Comparison of ENCODE assay signal across 12 cellular contexts in the genomic region with DNA sequence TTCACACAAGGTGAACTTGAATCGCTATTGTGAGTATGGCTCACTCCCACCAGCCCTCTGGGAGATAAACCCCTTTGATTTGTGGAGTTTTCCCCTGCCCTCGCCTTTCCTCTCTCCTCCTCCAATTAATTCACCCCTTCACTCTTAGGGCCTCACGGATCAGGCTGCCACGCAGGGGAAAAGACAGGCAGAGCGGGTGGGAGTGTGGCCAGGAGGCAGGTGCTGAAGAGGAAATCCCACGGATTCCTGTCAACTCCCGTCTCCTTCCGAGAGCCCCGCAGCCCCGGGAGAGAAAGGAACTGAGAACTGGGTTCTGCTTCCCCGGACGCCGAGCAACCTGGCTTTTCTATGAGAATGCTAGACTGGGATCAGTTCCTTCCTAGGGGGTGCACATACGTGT.
DNase-seq lines count a peak whose midpoint lies in the region; ATAC-seq and TF ChIP-seq lines count a peak whose summit lies in the region.
"Had no signal": no experiment of that assay in that cellular context is flagged by ENCODE, and none has a peak within 500 bp of the region (broad histone marks: within the 10 kb centered on the region; RNA-seq: fewer than 3 reads in every experiment).

No MANE protein-coding gene starts in this region.

- H3K9me3 ChIP-seq in RWPE2 (ENCODE audit: severe bottlenecking): no peaks in the 10 kb centered on the region
- no peaks in the 10 kb centered on the region for H3K9me3 ChIP-seq in CD4-positive, alpha-beta T cell (ENCODE audit: control insufficient read depth, low read length)
- no peaks in the 10 kb centered on the region for H3K9me3 ChIP-seq in Karpas-422 (ENCODE audit: low read length)

- H3K27ac ChIP-seq in RWPE2 (ENCODE audit: poor library complexity, severe bottlenecking) (no peak overlapping the region), rectal smooth muscle tissue (ENCODE audit: low read depth, low read length) (no peak overlapping the region), Karpas-422 (ENCODE audit: low read length) (no peak overlapping the region)
- H3K27ac ChIP-seq in CD4-positive, alpha-beta T cell (ENCODE audit: low read depth, low read length): no peak overlapping the region

- H3K4me1 Mint-ChIP-seq in glutamatergic neuron (ENCODE audit: low read depth, unreplicated experiment): peaks cover 4% of the 10 kb centered on the region
- no peaks in the 10 kb centered on the region for H3K4me1 Mint-ChIP-seq in CD4-positive, alpha-beta T cell (ENCODE audit: low read depth)
- H3K4me1 Mint-ChIP-seq: stimulated activated naive B cell treated with anti-CD40 and anti-IgM and Interleukin-4, amounts not matched to agents 10 μg/mL and 1 μg/mL and 100 μg/mL, for 72 hours had no signal

- no peaks in the 10 kb centered on the region for H3K9me3 Mint-ChIP-seq in glutamatergic neuron (ENCODE audit: unreplicated experiment)
- H3K9me3 Mint-ChIP-seq in CD4-positive, alpha-beta T cell: no peaks in the 10 kb centered on the region
- H3K9me3 Mint-ChIP-seq: stimulated activated naive B cell treated with anti-CD40 and anti-IgM and Interleukin-4, amounts not matched to agents 10 μg/mL and 1 μg/mL and 100 μg/mL, for 72 hours had no signal

- no peak overlapping the region for H3K27ac Mint-ChIP-seq in glutamatergic neuron (ENCODE audit: unreplicated experiment)
- no peak overlapping the region for H3K27ac Mint-ChIP-seq in CD4-positive, alpha-beta T cell
- H3K27ac Mint-ChIP-seq: stimulated activated naive B cell treated with anti-CD40 and anti-IgM and Interleukin-4, amounts not matched to agents 10 μg/mL and 1 μg/mL and 100 μg/mL, for 72 hours had no signal

- H3K27me3 Mint-ChIP-seq in glutamatergic neuron (ENCODE audit: unreplicated experiment): peaks cover 2% of the 10 kb centered on the region
- H3K27me3 Mint-ChIP-seq in CD4-positive, alpha-beta T cell: peaks cover 32% of the 10 kb centered on the region

- H3K9ac ChIP-seq in rectal smooth muscle tissue (ENCODE audit: low read length): no peak overlapping the region
- no peak overlapping the region for H3K9ac ChIP-seq in Karpas-422 (ENCODE audit: low read length)

- H3K36me3 ChIP-seq in RWPE2 (ENCODE audit: low read depth) (no peaks in the 10 kb centered on the region), rectal smooth muscle tissue (ENCODE audit: control insufficient read depth, insufficient read depth, low read length) (no peaks in the 10 kb centered on the region), Karpas-422 (ENCODE audit: insufficient read depth, low read length) (no peaks in the 10 kb centered on the region)

- no peaks in the 10 kb centered on the region for H3K9me2 ChIP-seq in Karpas-422 (replicated peaks; ENCODE audit: insufficient read depth, low read length)

- no peak overlapping the region for H3K4me3 Mint-ChIP-seq in glutamatergic neuron (ENCODE audit: unreplicated experiment)
- H3K4me3 Mint-ChIP-seq in CD4-positive, alpha-beta T cell: no peak overlapping the region
- H3K4me3 Mint-ChIP-seq: stimulated activated naive B cell treated with anti-CD40 and anti-IgM and Interleukin-4, amounts not matched to agents 10 μg/mL and 1 μg/mL and 100 μg/mL, for 72 hours had no signal

- ATAC-seq in RWPE2 (ENCODE audit: low read depth): peak; percentile 12; the same call in 1 of the 3 replicates
- ATAC-seq in CD4-positive, alpha-beta T cell (ENCODE audit: poor library complexity): no peak
- ATAC-seq: stimulated activated naive B cell treated with anti-CD40 and anti-IgM and Interleukin-4, amounts not matched to agents 10 μg/mL and 1 μg/mL and 100 μg/mL, for 72 hours had no signal

- H3K79me2 ChIP-seq in Karpas-422 (ENCODE audit: low read length): no peaks in the 10 kb centered on the region

- H3K27me3 ChIP-seq in RWPE2 (ENCODE audit: insufficient read depth, poor library complexity, severe bottlenecking): peaks cover 42% of the 10 kb centered on the region
- H3K27me3 ChIP-seq in rectal smooth muscle tissue (ENCODE audit: control insufficient read depth, insufficient read depth, low read length): peaks cover 5% of the 10 kb centered on the region
- peaks cover 9% of the 10 kb centered on the region for H3K27me3 ChIP-seq in CD4-positive, alpha-beta T cell (ENCODE audit: control insufficient read depth, insufficient read depth, low read length)
- H3K27me3 ChIP-seq in Karpas-422 (ENCODE audit: low read length): no peaks in the 10 kb centered on the region

- DNase-seq in GM03348 (ENCODE audit: low spot score) (peak; percentile 28), RWPE2 (ENCODE audit: low spot score) (no peak), glutamatergic neuron (peak; percentile 40), NCI-H187 (lab: John Stamatoyannopoulos, UW) (no peak), OCI-M1 (lab: John Stamatoyannopoulos, UW) (no peak), Karpas-422 (no peak)
- DNase-seq in CD4-positive, alpha-beta T cell: no peak
- DNase-seq: activated CD8-positive, alpha-beta memory T cell treated with anti-CD3 and anti-CD28 coated beads for 24 hours; erythroblast; NCI-H345; stimulated activated naive B cell treated with anti-CD40 and anti-IgM and Interleukin-4, amounts not matched to agents 10 μg/mL and 1 μg/mL and 100 μg/mL, for 72 hours had no signal

- POLR2A ChIA-PET in CD4-positive, alpha-beta T cell (lab: Charles Lee): no interaction called here

- no peak overlapping the region for H3K4me3 ChIP-seq in RWPE2 (ENCODE audit: severe bottlenecking)
- H3K4me3 ChIP-seq in rectal smooth muscle tissue (ENCODE audit: low read length): peak overlapping the region; percentile 34
- H3K4me3 ChIP-seq in Karpas-422 (ENCODE audit: low read length): no peak overlapping the region

- H3K36me3 Mint-ChIP-seq in glutamatergic neuron (ENCODE audit: unreplicated experiment): no peaks in the 10 kb centered on the region
- H3K36me3 Mint-ChIP-seq in CD4-positive, alpha-beta T cell (ENCODE audit: low read depth): no peaks in the 10 kb centered on the region
- H3K36me3 Mint-ChIP-seq: stimulated activated naive B cell treated with anti-CD40 and anti-IgM and Interleukin-4, amounts not matched to agents 10 μg/mL and 1 μg/mL and 100 μg/mL, for 72 hours had no signal

- no peaks in the 10 kb centered on the region for H4K20me1 ChIP-seq in Karpas-422 (ENCODE audit: insufficient read depth, low read depth, low read length)

- no peak overlapping the region for H2AFZ ChIP-seq in Karpas-422 (ENCODE audit: low read length)

- TF ChIP-seq CTCF in RWPE2 (IDR thresholded peaks at IDR 0.05; ENCODE audit: poor library complexity, severe bottlenecking) (no peak), glutamatergic neuron (IDR thresholded peaks at IDR 0.05; ENCODE audit: partially characterized antibody, unreplicated experiment) (no peak)
- TF ChIP-seq CTCF in CD4-positive, alpha-beta T cell (IDR thresholded peaks at IDR 0.05): no peak

- intact Hi-C loops in CD4-positive, alpha-beta T cell (cut with DNase I, micrococcal nuclease): no loop called here

- no peak overlapping the region for H3K4me2 ChIP-seq in Karpas-422 (ENCODE audit: low read depth, low read length, poor library complexity, severe bottlenecking)

- CTCF ChIA-PET in CD4-positive, alpha-beta T cell (lab: Charles Lee): no interaction called here

- H3K4me1 ChIP-seq in RWPE2 (ENCODE audit: insufficient read depth, poor library complexity, severe bottlenecking): no peaks in the 10 kb centered on the region
- H3K4me1 ChIP-seq in rectal smooth muscle tissue (ENCODE audit: control insufficient read depth, insufficient read depth, low read length): no peaks in the 10 kb centered on the region
- H3K4me1 ChIP-seq in Karpas-422 (ENCODE audit: low read length): no peaks in the 10 kb centered on the region

Comparison
In these comparisons a context has a peak if more than half of its experiments do, and no peak if none do; other contexts are left out.
1. DNase-seq: peak in GM03348 (single experiment) and glutamatergic neuron (single experiment); none in RWPE2 (single experiment), CD4-positive, alpha-beta T cell (0 of 10), NCI-H187 (0 of 2), OCI-M1 (single experiment) and Karpas-422 (single experiment).